Comparison of ENCODE assay signal across 1 cellular context in genomic region chr19:45179063-45179847, GRCh38.
TF ChIP-seq lines count a peak whose summit lies in the region.

No MANE protein-coding gene starts in this region.

TF ChIP-seq in GM12878, 131 proteins besides CTCF, POLR2A, EP300 and RAD21 (continued from another document):
- TF ChIP-seq, protein P1, sequence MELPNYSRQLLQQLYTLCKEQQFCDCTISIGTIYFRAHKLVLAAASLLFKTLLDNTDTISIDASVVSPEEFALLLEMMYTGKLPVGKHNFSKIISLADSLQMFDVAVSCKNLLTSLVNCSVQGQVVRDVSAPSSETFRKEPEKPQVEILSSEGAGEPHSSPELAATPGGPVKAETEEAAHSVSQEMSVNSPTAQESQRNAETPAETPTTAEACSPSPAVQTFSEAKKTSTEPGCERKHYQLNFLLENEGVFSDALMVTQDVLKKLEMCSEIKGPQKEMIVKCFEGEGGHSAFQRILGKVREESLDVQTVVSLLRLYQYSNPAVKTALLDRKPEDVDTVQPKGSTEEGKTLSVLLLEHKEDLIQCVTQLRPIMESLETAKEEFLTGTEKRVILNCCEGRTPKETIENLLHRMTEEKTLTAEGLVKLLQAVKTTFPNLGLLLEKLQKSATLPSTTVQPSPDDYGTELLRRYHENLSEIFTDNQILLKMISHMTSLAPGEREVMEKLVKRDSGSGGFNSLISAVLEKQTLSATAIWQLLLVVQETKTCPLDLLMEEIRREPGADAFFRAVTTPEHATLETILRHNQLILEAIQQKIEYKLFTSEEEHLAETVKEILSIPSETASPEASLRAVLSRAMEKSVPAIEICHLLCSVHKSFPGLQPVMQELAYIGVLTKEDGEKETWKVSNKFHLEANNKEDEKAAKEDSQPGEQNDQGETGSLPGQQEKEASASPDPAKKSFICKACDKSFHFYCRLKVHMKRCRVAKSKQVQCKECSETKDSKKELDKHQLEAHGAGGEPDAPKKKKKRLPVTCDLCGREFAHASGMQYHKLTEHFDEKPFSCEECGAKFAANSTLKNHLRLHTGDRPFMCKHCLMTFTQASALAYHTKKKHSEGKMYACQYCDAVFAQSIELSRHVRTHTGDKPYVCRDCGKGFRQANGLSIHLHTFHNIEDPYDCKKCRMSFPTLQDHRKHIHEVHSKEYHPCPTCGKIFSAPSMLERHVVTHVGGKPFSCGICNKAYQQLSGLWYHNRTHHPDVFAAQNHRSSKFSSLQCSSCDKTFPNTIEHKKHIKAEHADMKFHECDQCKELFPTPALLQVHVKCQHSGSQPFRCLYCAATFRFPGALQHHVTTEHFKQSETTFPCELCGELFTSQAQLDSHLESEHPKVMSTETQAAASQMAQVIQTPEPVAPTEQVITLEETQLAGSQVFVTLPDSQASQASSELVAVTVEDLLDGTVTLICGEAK (IDR thresholded peaks at IDR 0.05; ENCODE audit: borderline replicate concordance), result no peak
- no peak for TF ChIP-seq RFX5 (IDR thresholded peaks at IDR 0.05; ENCODE audit: low read depth, low read length)
- TF ChIP-seq NR2C1 (IDR thresholded peaks at IDR 0.05), result no peak
TF ChIP-seq in GM12878: peak in this region for 16.
